2 cellular contexts compared by ENCODE assay signal in genomic region chr1:178692564-178693327, GRCh38.
TF ChIP-seq lines count a peak whose summit lies in the region.

No MANE protein-coding gene starts in this region.

TF ChIP-seq in IMR-90, 13 proteins besides CTCF, POLR2A, EP300 and RAD21 (continued from another document):
- TF ChIP-seq FOS (IDR thresholded peaks at IDR 0.05; ENCODE audit: low read depth, low read length) (no peak), BHLHE40 (IDR thresholded peaks at IDR 0.05; ENCODE audit: low read depth, low read length) (no peak), MAZ (IDR thresholded peaks at IDR 0.05; ENCODE audit: borderline replicate concordance, low read depth, low read length) (no peak), USF2 (IDR thresholded peaks at IDR 0.05; ENCODE audit: low read depth, low read length) (no peak)
- TF ChIP-seq, protein P1, sequence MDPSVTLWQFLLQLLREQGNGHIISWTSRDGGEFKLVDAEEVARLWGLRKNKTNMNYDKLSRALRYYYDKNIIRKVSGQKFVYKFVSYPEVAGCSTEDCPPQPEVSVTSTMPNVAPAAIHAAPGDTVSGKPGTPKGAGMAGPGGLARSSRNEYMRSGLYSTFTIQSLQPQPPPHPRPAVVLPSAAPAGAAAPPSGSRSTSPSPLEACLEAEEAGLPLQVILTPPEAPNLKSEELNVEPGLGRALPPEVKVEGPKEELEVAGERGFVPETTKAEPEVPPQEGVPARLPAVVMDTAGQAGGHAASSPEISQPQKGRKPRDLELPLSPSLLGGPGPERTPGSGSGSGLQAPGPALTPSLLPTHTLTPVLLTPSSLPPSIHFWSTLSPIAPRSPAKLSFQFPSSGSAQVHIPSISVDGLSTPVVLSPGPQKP (IDR thresholded peaks at IDR 0.05; ENCODE audit: borderline replicate concordance, low read depth, low read length), result no peak

TF ChIP-seq in K562, 482 proteins besides CTCF, POLR2A, EP300 and RAD21 (continued from another document):
- no peak for TF ChIP-seq CEBPG (CRISPR knock-in tag; IDR thresholded peaks at IDR 0.05)
- peak in 1 of 2 experiments; percentile 57; a peak in 2 of 4 replicates for TF ChIP-seq CEBPG (tag; conservative IDR thresholded peaks at IDR 0.05 in 1 of 2, IDR thresholded peaks at IDR 0.05 in 1 of 2)
- TF ChIP-seq ZNF347 (CRISPR knock-in tag; IDR thresholded peaks at IDR 0.05; ENCODE audit: low read depth), result no peak
